1 cellular context compared by ENCODE assay signal in the genomic region with DNA sequence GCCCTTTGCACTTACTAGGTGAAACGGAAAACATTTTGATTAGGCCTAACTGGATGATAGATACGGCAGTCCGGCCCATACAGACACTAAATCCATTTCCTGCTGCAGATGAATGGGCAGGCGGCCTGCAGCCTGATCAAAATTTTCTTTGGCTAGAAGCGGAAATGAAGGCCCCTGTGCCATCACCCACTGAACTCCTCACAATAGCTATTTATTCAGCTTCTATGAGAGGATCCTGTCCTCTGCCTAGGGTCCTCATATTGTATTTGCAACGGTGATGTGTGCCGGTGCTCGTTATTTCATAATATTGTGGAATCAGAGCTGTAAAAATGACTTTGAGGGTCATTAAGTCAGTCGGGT.
TF ChIP-seq lines count a peak whose summit lies in the region.

No MANE protein-coding gene starts in this region.

TF ChIP-seq in endothelial cell of umbilical vein, 7 proteins besides CTCF, POLR2A, EP300 and RAD21 (continued from another document):
- TF ChIP-seq JUN (IDR thresholded peaks at IDR 0.05; ENCODE audit: borderline replicate concordance, insufficient read depth, insufficient read length, low read depth) = no peak
